ENCODE assay signal across 1 cellular context in genomic region chr5:112628219-112628618, GRCh38.
TF ChIP-seq lines count a peak whose summit lies in the region.

No MANE protein-coding gene starts in this region.

TF ChIP-seq in neural cell, 6 proteins besides CTCF, POLR2A, EP300 and RAD21 (continued from another document):
- peak; percentile 52 for TF ChIP-seq REST (IDR thresholded peaks at IDR 0.05; ENCODE audit: borderline replicate concordance)
TF ChIP-seq in neural cell: peak in this region for 3.
